In the genomic region with DNA sequence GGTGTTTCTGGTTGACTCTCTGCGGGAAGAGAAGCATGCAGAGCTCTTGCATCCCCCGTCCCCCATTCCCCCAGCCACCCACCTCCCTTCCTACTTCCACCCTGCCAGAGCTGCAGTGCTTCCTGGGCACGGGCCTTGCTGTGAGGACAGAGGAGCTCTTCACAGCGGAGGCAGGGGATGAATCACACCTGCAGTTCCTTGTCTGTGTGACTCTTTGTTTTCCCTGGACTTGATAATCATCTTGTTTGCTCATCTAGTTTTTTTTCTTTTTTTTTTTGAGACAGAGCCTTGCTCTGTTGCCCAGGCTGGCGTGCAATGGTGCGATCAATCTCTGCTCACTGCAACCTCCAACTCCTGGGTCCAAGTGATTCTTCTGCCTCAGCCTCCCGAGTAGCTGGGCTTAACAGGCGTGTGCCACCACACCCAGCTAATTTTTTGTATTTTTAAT, we compare ENCODE assay signal across 17 cellular contexts. TPM values are rescaled to one million over a fixed set of nuclear protein-coding genes. Genes with fewer than 3 reads are reported as not detected.
DNase-seq lines count a peak whose midpoint lies in the region; ATAC-seq and TF ChIP-seq lines count a peak whose summit lies in the region.
"Had no signal": no experiment of that assay in that cellular context is flagged by ENCODE, and none has a peak within 500 bp of the region (broad histone marks: within the 10 kb centered on the region; RNA-seq: fewer than 3 reads in every experiment).

No MANE protein-coding gene starts in this region.

- H3K27me3 ChIP-seq in brain microvascular endothelial cell (replicated peaks), result no peaks in the 10 kb centered on the region
- no peaks in the 10 kb centered on the region for H3K27me3 ChIP-seq in kidney epithelial cell (ENCODE audit: control insufficient read depth, insufficient read depth, low read length)
- H3K27me3 ChIP-seq: MG63, neural progenitor cell had no signal

- no peaks in the 10 kb centered on the region for H3K9me3 Mint-ChIP-seq in activated CD8-positive, alpha-beta memory T cell treated with anti-CD3 and anti-CD28 coated beads, Interleukin-2, amount 10 ng/mL, durations not matched to agents 7 days and 5 days (ENCODE audit: low read depth)
- H3K9me3 Mint-ChIP-seq: neural progenitor cell had no signal

- ATAC-seq in activated CD8-positive, alpha-beta memory T cell treated with anti-CD3 and anti-CD28 coated beads, Interleukin-2, amount 10 ng/mL, durations not matched to agents 7 days and 5 days, result no peak
- ATAC-seq: activated CD8-positive, alpha-beta T cell treated with anti-CD3 and anti-CD28 coated beads for 36 hours; left ventricle myocardium superior had no signal

- TF ChIP-seq CTCF in 22Rv1 (IDR thresholded peaks at IDR 0.05) (no peak), brain microvascular endothelial cell (IDR thresholded peaks at IDR 0.05; ENCODE audit: low read depth, low read length, missing control alignments) (no peak), kidney epithelial cell (IDR thresholded peaks at IDR 0.05; ENCODE audit: insufficient read depth, low read length, poor library complexity, severe bottlenecking) (no peak)

- DNase-seq in HT-29 (ENCODE audit: low spot score) (peak; percentile 53), brain microvascular endothelial cell (peak; percentile 25), kidney epithelial cell (ENCODE audit: low read depth) (peak; percentile 35), DMS79 (lab: John Stamatoyannopoulos, UW) (no peak), MV-4-11 (lab: John Stamatoyannopoulos, UW) (no peak), NCI-H1092 treated with DMSO at 0.1 percent for 48 hours (lab: John Stamatoyannopoulos, UW) (no peak)
- DNase-seq in activated CD8-positive, alpha-beta memory T cell treated with anti-CD3 and anti-CD28 coated beads, Interleukin-2, amount 10 ng/mL, durations not matched to agents 7 days and 5 days, result no peak
- DNase-seq: ACHN; activated CD8-positive, alpha-beta T cell treated with anti-CD3 and anti-CD28 coated beads for 36 hours; activated effector memory CD4-positive, alpha-beta T cell treated with Interleukin-2 at 50 U/mL for 16 hours; left ventricle myocardium superior; MG63; NCI-H446 treated with DMSO at 0.1 percent for 48 hours had no signal

- H3K4me3 ChIP-seq in brain microvascular endothelial cell (ENCODE audit: low read depth, low read length) (no peak overlapping the region), kidney epithelial cell (ENCODE audit: low read depth, low read length) (no peak overlapping the region)
- H3K4me3 ChIP-seq: MG63, neural progenitor cell, thoracic aorta had no signal

- CTCF ChIA-PET in activated CD8-positive, alpha-beta memory T cell treated with anti-CD3 and anti-CD28 coated beads, Interleukin-2, amount 10 ng/mL, durations not matched to agents 7 days and 5 days (lab: Charles Lee), result no interaction called here

- no peak overlapping the region for H3K4me3 Mint-ChIP-seq in activated CD8-positive, alpha-beta memory T cell treated with anti-CD3 and anti-CD28 coated beads, Interleukin-2, amount 10 ng/mL, durations not matched to agents 7 days and 5 days
- H3K4me3 Mint-ChIP-seq: activated CD8-positive, alpha-beta T cell treated with anti-CD3 and anti-CD28 coated beads for 36 hours; brain; neural progenitor cell had no signal

- no peaks in the 10 kb centered on the region for H3K27me3 Mint-ChIP-seq in activated CD8-positive, alpha-beta memory T cell treated with anti-CD3 and anti-CD28 coated beads, Interleukin-2, amount 10 ng/mL, durations not matched to agents 7 days and 5 days
- H3K27me3 Mint-ChIP-seq: activated CD8-positive, alpha-beta T cell treated with anti-CD3 and anti-CD28 coated beads for 36 hours; brain had no signal

- H3K27ac ChIP-seq in 22Rv1, result peak overlapping the region; percentile 44
- no peak overlapping the region for H3K27ac ChIP-seq in brain microvascular endothelial cell
- H3K27ac ChIP-seq: neural progenitor cell, thoracic aorta had no signal

- no peak overlapping the region for H3K27ac Mint-ChIP-seq in activated CD8-positive, alpha-beta memory T cell treated with anti-CD3 and anti-CD28 coated beads, Interleukin-2, amount 10 ng/mL, durations not matched to agents 7 days and 5 days
- H3K27ac Mint-ChIP-seq: activated CD8-positive, alpha-beta T cell treated with anti-CD3 and anti-CD28 coated beads for 36 hours; neural progenitor cell had no signal

- H3K36me3 ChIP-seq in brain microvascular endothelial cell (replicated peaks), result no peaks in the 10 kb centered on the region
- H3K36me3 ChIP-seq in kidney epithelial cell (ENCODE audit: control insufficient read depth, insufficient read depth, low read length), result no peaks in the 10 kb centered on the region
- H3K36me3 ChIP-seq: MG63, neural progenitor cell, thoracic aorta had no signal

- in situ Hi-C loops in brain microvascular endothelial cell (cut with HindIII; ENCODE audit: low pct_ligation_motif_present, low sequenced_read_pairs), result no loop called here

- peaks cover 2% of the 10 kb centered on the region for H3K36me3 Mint-ChIP-seq in activated CD8-positive, alpha-beta memory T cell treated with anti-CD3 and anti-CD28 coated beads, Interleukin-2, amount 10 ng/mL, durations not matched to agents 7 days and 5 days

- H3K4me1 Mint-ChIP-seq in activated CD8-positive, alpha-beta memory T cell treated with anti-CD3 and anti-CD28 coated beads, Interleukin-2, amount 10 ng/mL, durations not matched to agents 7 days and 5 days, result peaks cover 4% of the 10 kb centered on the region
- H3K4me1 Mint-ChIP-seq: neural progenitor cell had no signal

RNA-seq across cellular contexts. Expression of gene ANKRD9, which starts 27.8 kb away (rescaled TPM):
- total RNA-seq in HT-29 (2014; rRNA removed; shearing (Covaris generic)), result 40.8 and 44.0 TPM in 2 replicates
- 35.6 and 43.9 TPM in 2 replicates for total RNA-seq in kidney epithelial cell
- 10 to 100 TPM; 11.2 to 12.6 TPM for total RNA-seq in activated CD8-positive, alpha-beta memory T cell treated with anti-CD3 and anti-CD28 coated beads, Interleukin-2, amount 10 ng/mL, durations not matched to agents 7 days and 5 days

Comparison
In these comparisons a context has a peak if more than half of its experiments do, and no peak if none do; other contexts are left out.
1. DNase-seq: peak in HT-29 (single experiment), brain microvascular endothelial cell (single experiment) and kidney epithelial cell (single experiment); none in DMS79 (single experiment), MV-4-11 (single experiment), NCI-H1092 treated with DMSO at 0.1 percent for 48 hours (single experiment) and activated CD8-positive, alpha-beta memory T cell treated with anti-CD3 and anti-CD28 coated beads, Interleukin-2, amount 10 ng/mL, durations not matched to agents 7 days and 5 days (single experiment).